8 cellular contexts compared by ENCODE assay signal in genomic region chr9:13568851-13569618, GRCh38.
DNase-seq lines count a peak whose midpoint lies in the region; ATAC-seq and TF ChIP-seq lines count a peak whose summit lies in the region.

No MANE protein-coding gene starts in this region.

- H3K36me3 Mint-ChIP-seq in endothelial cell (ENCODE audit: low read depth, unreplicated experiment) (no peaks in the 10 kb centered on the region), nephron (ENCODE audit: low read depth) (no peaks in the 10 kb centered on the region)

- peak in 12 of 14 donors; percentile 9 to 76 (median 48) for DNase-seq in C1 segment of cervical spinal cord (lab: John Stamatoyannopoulos, UW)
- peak; percentile 15 for DNase-seq in NCI-H2171 (lab: John Stamatoyannopoulos, UW)
- DNase-seq in endothelial cell (ENCODE audit: low spot score): peak; percentile 14
- no peak for DNase-seq in AML-193 (lab: John Stamatoyannopoulos, UW)

- ATAC-seq in GM21360 (IDR thresholded peaks at IDR 0.05; ENCODE audit: unreplicated experiment): no peak
- no peak for ATAC-seq in GM18511 (IDR thresholded peaks at IDR 0.05; ENCODE audit: unreplicated experiment)
- ATAC-seq in HG03135 (IDR thresholded peaks at IDR 0.05; ENCODE audit: unreplicated experiment): no peak

- H3K9me3 Mint-ChIP-seq in endothelial cell (ENCODE audit: unreplicated experiment) (no peaks in the 10 kb centered on the region), nephron (no peaks in the 10 kb centered on the region)

- H3K4me3 Mint-ChIP-seq in endothelial cell (ENCODE audit: unreplicated experiment) (peak overlapping the region; percentile 77), nephron (peak overlapping the region; percentile 40 to 62 (median 52))

- H3K27ac Mint-ChIP-seq in endothelial cell (ENCODE audit: unreplicated experiment) (peak overlapping the region; percentile 99), nephron (peak overlapping the region; percentile 75 to 95 (median 93))

- no peak for TF ChIP-seq CTCF in endothelial cell (IDR thresholded peaks at IDR 0.05; ENCODE audit: unreplicated experiment)
- no peak for TF ChIP-seq CTCF in nephron (IDR thresholded peaks at IDR 0.05; ENCODE audit: unreplicated experiment in 3 of 3)

- H3K4me1 Mint-ChIP-seq in endothelial cell (ENCODE audit: unreplicated experiment) (peaks cover 40% of the 10 kb centered on the region), nephron (peaks cover 40% of the 10 kb centered on the region)

- H3K27me3 Mint-ChIP-seq in endothelial cell (ENCODE audit: unreplicated experiment): no peaks in the 10 kb centered on the region
- H3K27me3 Mint-ChIP-seq in nephron (ENCODE audit: low read depth): no peaks in the 10 kb centered on the region

Comparison
In these comparisons a context has a peak if more than half of its experiments do, and no peak if none do; other contexts are left out.
1. DNase-seq: peak in C1 segment of cervical spinal cord (12 of 14), NCI-H2171 (single experiment) and endothelial cell (single experiment); none in AML-193 (0 of 2).